ENCODE assay signal across 8 cellular contexts in genomic region chr15:56733131-56734012, GRCh38. TPM values are rescaled to one million over a fixed set of nuclear protein-coding genes. Genes with fewer than 3 reads are reported as not detected.
DNase-seq lines count a peak whose midpoint lies in the region; ATAC-seq and TF ChIP-seq lines count a peak whose summit lies in the region.

ZNF280D (minus strand) TSS chr15:56733509; CDS start chr15:56707109, 26,400 bp downstream.

- DNase-seq in AG09309 (ENCODE audit: low read depth) (peak; percentile 61), NCI-H446 treated with DMSO at 0.1 percent for 48 hours (lab: John Stamatoyannopoulos, UW) (peak; percentile 81), left lobe of liver (ENCODE audit: low spot score) (peak; percentile 92)
- DNase-seq in activated CD4-positive, alpha-beta T cell treated with anti-CD3 and anti-CD28 coated beads for 48 hours = peak; percentile 86
- DNase-seq in stimulated activated CD4-positive, alpha-beta T cell treated with anti-CD3 and anti-CD28 coated beads, Interleukin-2, amount 100 ng/mL, for 4 hours (ENCODE audit: low read depth) = peak; percentile 67

- no peak for TF ChIP-seq CTCF in AG09309 (IDR thresholded peaks at IDR 0.05; ENCODE audit: control insufficient read depth, insufficient read depth, low read depth, low read length, missing control alignments)

- H3K27ac ChIP-seq in cingulate gyrus (ENCODE audit: low read depth, low read length) = peak within 1 kb of the TSS; percentile 97

- ATAC-seq in GM19035 (IDR thresholded peaks at IDR 0.05; ENCODE audit: unreplicated experiment) (peak; percentile 74), HG03342 (IDR thresholded peaks at IDR 0.05; ENCODE audit: unreplicated experiment) (peak; percentile 70), left lobe of liver (peak; percentile 92)

- H3K4me3 ChIP-seq in AG09309 (ENCODE audit: control insufficient read depth, low read depth, low read length) = peak within 1 kb of the TSS; percentile 79

RNA-seq across cellular contexts. Expression of gene ZNF280D, which starts in this region (rescaled TPM):
- total RNA-seq in left lobe of liver = 15.8 TPM

Comparison
In these comparisons a context has a peak if more than half of its experiments do, and no peak if none do; other contexts are left out.
1. Peak in every context shown above with its lines: DNase-seq, ATAC-seq, H3K4me3 ChIP-seq and H3K27ac ChIP-seq.